ENCODE assay signal across 31 cellular contexts in genomic region chr6:699319-699718, GRCh38. TPM values are rescaled to one million over a fixed set of nuclear protein-coding genes. Genes with fewer than 3 reads are reported as not detected.
DNase-seq lines count a peak whose midpoint lies in the region; ATAC-seq, FAIRE-seq and TF ChIP-seq lines count a peak whose summit lies in the region.
"Had no signal": no experiment of that assay in that cellular context is flagged by ENCODE, and none has a peak within 500 bp of the region (broad histone marks: within the 10 kb centered on the region; RNA-seq: fewer than 3 reads in every experiment).

No MANE protein-coding gene starts in this region.

- ATAC-seq in GM19395 (IDR thresholded peaks at IDR 0.05; ENCODE audit: unreplicated experiment): no peak
- ATAC-seq in naive thymus-derived CD8-positive, alpha-beta T cell: no peak
- ATAC-seq: left ventricle myocardium superior; naive thymus-derived CD4-positive, alpha-beta T cell had no signal

- FAIRE-seq in bronchial epithelial cell (lab: Jason Lieb, UNC): no peak

- peaks cover 0 to 2% (median 0%) of the 10 kb centered on the region in 4 donors for H3K4me1 Mint-ChIP-seq in naive thymus-derived CD8-positive, alpha-beta T cell
- H3K4me1 Mint-ChIP-seq: activated naive CD4-positive, alpha-beta T cell treated with anti-CD3 and anti-CD28 coated beads, Interleukin-2, amount 50 U/mL, for 24 hours; mesothelial cell of epicardium had no signal

- H3K27ac Mint-ChIP-seq in naive thymus-derived CD8-positive, alpha-beta T cell: no peak overlapping the region
- H3K27ac Mint-ChIP-seq: activated CD4-positive, alpha-beta memory T cell treated with anti-CD3 and anti-CD28 coated beads, Interleukin-2, amount 10 ng/mL, durations not matched to agents 7 days and 5 days; activated naive CD4-positive, alpha-beta T cell treated with anti-CD3 and anti-CD28 coated beads, Interleukin-2, amount 50 U/mL, for 24 hours; activated T-helper 2 cell treated with anti-CD3 and anti-CD28 coated beads, Interferon-gamma antibody, Interleukin-2, Interleukin-4, amounts not matched to agents 10 μg/mL and 5 μg/mL and 100 μg/mL, durations not matched to agents 14 hours and 24 hours and 36 hours; endodermal cell; mesothelial cell of epicardium; naive thymus-derived CD4-positive, alpha-beta T cell; T-helper 1 cell treated with Interleukin-12 subunit alpha and Interleukin-12 subunit beta and Interleukin-4 antibody, amounts not matched to agents 30 μg/mL and 1 μg/mL, for 36 hours had no signal

- no peak overlapping the region for H3K4me3 Mint-ChIP-seq in naive thymus-derived CD8-positive, alpha-beta T cell
- H3K4me3 Mint-ChIP-seq: activated CD4-positive, alpha-beta memory T cell treated with anti-CD3 and anti-CD28 coated beads, Interleukin-2, amount 10 ng/mL, durations not matched to agents 7 days and 5 days; activated naive CD4-positive, alpha-beta T cell treated with anti-CD3 and anti-CD28 coated beads, Interleukin-2, amount 50 U/mL, for 24 hours; endodermal cell; mesothelial cell of epicardium; naive thymus-derived CD4-positive, alpha-beta T cell; T-helper 1 cell treated with Interleukin-12 subunit alpha and Interleukin-12 subunit beta and Interleukin-4 antibody, amounts not matched to agents 30 μg/mL and 1 μg/mL, for 36 hours had no signal

- H3K36me3 Mint-ChIP-seq in naive thymus-derived CD8-positive, alpha-beta T cell: no peaks in the 10 kb centered on the region
- H3K36me3 Mint-ChIP-seq: activated naive CD4-positive, alpha-beta T cell treated with anti-CD3 and anti-CD28 coated beads, Interleukin-2, amount 50 U/mL, for 24 hours; mesothelial cell of epicardium had no signal

- no peaks in the 10 kb centered on the region for H3K27me3 ChIP-seq in bronchial epithelial cell (ENCODE audit: control insufficient read depth, insufficient read depth, low read length)
- H3K27me3 ChIP-seq: BLaER1, breast epithelium, colonic mucosa had no signal

- TF ChIP-seq CTCF in bronchial epithelial cell (IDR thresholded peaks at IDR 0.05; ENCODE audit: insufficient read depth, low read length, severe bottlenecking): no peak

- no peak overlapping the region for H3K4me3 ChIP-seq in bronchial epithelial cell (ENCODE audit: low read depth, low read length)
- H3K4me3 ChIP-seq: BLaER1, breast epithelium, colonic mucosa, esophagus squamous epithelium, SK-N-MC, tibial artery had no signal

- DNase-seq in CD1c-positive myeloid dendritic cell (ENCODE audit: extremely low spot score): peak; percentile 14
- DNase-seq in NCI-H2029 treated with DMSO at 0.1 percent for 48 hours (lab: John Stamatoyannopoulos, UW): peak; percentile 71
- DNase-seq in bronchial epithelial cell (ENCODE audit: low read depth): peak; percentile 55
- peak; percentile 32 for DNase-seq in hepatic stellate cell (ENCODE audit: low spot score)
- DNase-seq in NAMALWA (ENCODE audit: low spot score): no peak
- DNase-seq in naive thymus-derived CD8-positive, alpha-beta T cell: no peak
- DNase-seq in stimulated activated CD4-positive, alpha-beta T cell treated with anti-CD3 and anti-CD28 coated beads, Interleukin-12 subunit alpha, Interleukin-12 subunit beta, amount 100 ng/mL, for 4 hours: no peak
- DNase-seq: activated CD4-positive, alpha-beta memory T cell treated with anti-CD3 and anti-CD28 coated beads, Interleukin-2, amount 10 ng/mL, durations not matched to agents 7 days and 5 days; activated CD4-positive, alpha-beta T cell treated with anti-CD3 and anti-CD28 coated beads for 1 hour; amygdala; colonic mucosa; DMS79; endodermal cell; esophagus squamous epithelium; GF-D8; Karpas-422; left ventricle myocardium superior; naive thymus-derived CD4-positive, alpha-beta T cell; NCI-H1694 treated with DMSO at 0.1 percent for 48 hours; NCI-H226; NCI-H82; occipital lobe; tibial artery had no signal

- H3K9me3 Mint-ChIP-seq in naive thymus-derived CD8-positive, alpha-beta T cell: no peaks in the 10 kb centered on the region
- H3K9me3 Mint-ChIP-seq: activated CD4-positive, alpha-beta memory T cell treated with anti-CD3 and anti-CD28 coated beads, Interleukin-2, amount 10 ng/mL, durations not matched to agents 7 days and 5 days; activated naive CD4-positive, alpha-beta T cell treated with anti-CD3 and anti-CD28 coated beads, Interleukin-2, amount 50 U/mL, for 24 hours; activated T-helper 2 cell treated with anti-CD3 and anti-CD28 coated beads, Interferon-gamma antibody, Interleukin-2, Interleukin-4, amounts not matched to agents 10 μg/mL and 5 μg/mL and 100 μg/mL, durations not matched to agents 14 hours and 24 hours and 36 hours; endodermal cell; mesothelial cell of epicardium; naive thymus-derived CD4-positive, alpha-beta T cell; T-helper 1 cell treated with Interleukin-12 subunit alpha and Interleukin-12 subunit beta and Interleukin-4 antibody, amounts not matched to agents 30 μg/mL and 1 μg/mL, for 36 hours had no signal

- no peaks in the 10 kb centered on the region for H3K36me3 ChIP-seq in bronchial epithelial cell (ENCODE audit: control insufficient read depth, insufficient read depth, low read length)
- H3K36me3 ChIP-seq: BLaER1, breast epithelium, colonic mucosa, esophagus squamous epithelium, tibial artery had no signal

- H3K27me3 Mint-ChIP-seq in naive thymus-derived CD8-positive, alpha-beta T cell: peaks cover 0 to 6% (median 0%) of the 10 kb centered on the region in 5 donors
- H3K27me3 Mint-ChIP-seq: activated naive CD4-positive, alpha-beta T cell treated with anti-CD3 and anti-CD28 coated beads, Interleukin-2, amount 50 U/mL, for 24 hours had no signal

- POLR2A ChIA-PET in naive thymus-derived CD8-positive, alpha-beta T cell (lab: Charles Lee): no interaction called here

RNA-seq across cellular contexts. Expression of gene EXOC2, which starts 6.4 kb away (rescaled TPM):
- total RNA-seq in bronchial epithelial cell: 29.2 and 34.8 TPM in 2 replicates
- 10 to 100 TPM; 34.7 to 40.3 TPM for total RNA-seq in naive thymus-derived CD8-positive, alpha-beta T cell
- polyA plus RNA-seq in naive thymus-derived CD8-positive, alpha-beta T cell: 10 to 100 TPM; 28.6 to 38.6 (median 36.7) TPM

RNA-seq across cellular contexts. Expression of gene HUS1B, which starts 42.4 kb away (rescaled TPM):
- total RNA-seq in bronchial epithelial cell: 0.53 and 1.4 TPM in 2 replicates
- 1 to 10 TPM; 1.6 to 2.5 TPM for total RNA-seq in naive thymus-derived CD8-positive, alpha-beta T cell
- polyA plus RNA-seq in naive thymus-derived CD8-positive, alpha-beta T cell: under 1 TPM; 0.58 to 0.89 (median 0.78) TPM
- total RNA-seq: left ventricle myocardium superior had no signal

Comparison
In these comparisons a context has a peak if more than half of its experiments do, and no peak if none do; other contexts are left out.
1. DNase-seq: peak in CD1c-positive myeloid dendritic cell (single experiment), NCI-H2029 treated with DMSO at 0.1 percent for 48 hours (single experiment), bronchial epithelial cell (single experiment) and hepatic stellate cell (single experiment); none in NAMALWA (single experiment), naive thymus-derived CD8-positive, alpha-beta T cell (0 of 10) and stimulated activated CD4-positive, alpha-beta T cell treated with anti-CD3 and anti-CD28 coated beads, Interleukin-12 subunit alpha, Interleukin-12 subunit beta, amount 100 ng/mL, for 4 hours (single experiment).